Comparison of ENCODE assay signal across 21 cellular contexts in the genomic region with DNA sequence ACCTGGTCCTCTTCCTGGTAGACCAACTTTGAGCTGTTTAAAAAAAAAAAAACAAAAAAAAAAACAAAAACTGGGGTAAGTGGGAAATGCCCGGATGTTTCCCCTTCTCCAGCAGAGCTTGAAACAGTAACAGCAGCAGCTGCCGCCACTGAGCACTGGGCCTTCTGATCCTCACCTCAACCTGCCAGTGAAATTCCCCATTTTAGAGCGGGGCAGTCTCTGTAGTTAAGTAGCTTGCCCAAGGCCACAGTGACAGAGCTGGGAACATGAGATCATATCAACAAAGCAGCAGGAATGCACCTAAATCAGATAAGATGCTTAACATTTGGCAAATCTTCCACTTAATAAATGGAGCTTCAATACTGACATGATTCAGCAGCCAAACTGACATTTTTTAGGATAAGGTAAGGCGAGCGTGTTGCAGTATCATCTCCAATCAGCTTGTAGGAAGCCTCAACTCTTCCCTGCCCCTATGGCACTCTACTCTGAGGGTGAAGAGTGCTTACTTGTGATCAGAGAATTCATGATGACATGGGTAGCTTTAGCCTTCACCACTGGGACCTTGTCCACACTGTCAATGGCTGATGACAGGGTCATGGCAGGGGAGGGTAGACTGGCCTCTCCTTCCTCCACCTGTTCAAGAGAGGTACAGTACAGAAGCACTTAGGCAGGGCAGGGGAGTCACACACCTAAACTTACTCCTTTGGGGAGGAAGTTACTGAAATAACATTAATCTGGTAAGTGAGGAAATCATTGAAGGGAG. TPM values are rescaled to one million over a fixed set of nuclear protein-coding genes. Genes with fewer than 3 reads are reported as not detected.
A peak's percentile ranks its signal among the peaks of the same experiment; 100 is the strongest.
DNase-seq lines count a peak whose midpoint lies in the region; ATAC-seq and TF ChIP-seq lines count a peak whose summit lies in the region.
"Had no signal": no experiment of that assay in that cellular context is flagged by ENCODE, and none has a peak within 500 bp of the region (broad histone marks: within the 10 kb centered on the region; RNA-seq: fewer than 3 reads in every experiment).

No MANE protein-coding gene starts in this region.

- TF ChIP-seq POLR2A in transverse colon (IDR thresholded peaks at IDR 0.05) = no peak

- no peak overlapping the region for H3K18ac ChIP-seq in mesenchymal stem cell (ENCODE audit: low read depth in 1 of 2, low read length in 2 of 2)

- H2AFZ ChIP-seq in mesenchymal stem cell (ENCODE audit: low read depth, low read length) = no peak overlapping the region
- no peak overlapping the region for H2AFZ ChIP-seq in GM23338

- H2BK12ac ChIP-seq in mesenchymal stem cell (ENCODE audit: low read length in 2 of 2) = no peak overlapping the region

- TF ChIP-seq EP300 in transverse colon (IDR thresholded peaks at IDR 0.05; ENCODE audit: low read depth) = no peak

- no peak overlapping the region for H3K14ac ChIP-seq in mesenchymal stem cell (ENCODE audit: low read length in 2 of 2)

- no peak overlapping the region for H3K4me3 ChIP-seq in CD8-positive, alpha-beta memory T cell (ENCODE audit: low read length)
- H3K4me3 ChIP-seq in mesenchymal stem cell (ENCODE audit: insufficient read depth in 1 of 2, low read depth in 1 of 2, low read length in 2 of 2) (no peak overlapping the region), GM23338 (no peak overlapping the region), transverse colon (no peak overlapping the region)
- H3K4me3 ChIP-seq: testis had no signal

- ATAC-seq in GM21717 (IDR thresholded peaks at IDR 0.05; ENCODE audit: unreplicated experiment) (peak; percentile 58), activated B cell treated with CpG ODN at 0.5 μM for 24 hours (ENCODE audit: low read depth) (peak; percentile 60), GM23338 (no peak)
- ATAC-seq: sciatic nerve had no signal

- no peaks in the 10 kb centered on the region for H3K27me3 ChIP-seq in CD8-positive, alpha-beta memory T cell (ENCODE audit: insufficient read depth, low read length, poor library complexity, severe bottlenecking)
- H3K27me3 ChIP-seq in mesenchymal stem cell (ENCODE audit: control insufficient read depth in 1 of 2, insufficient read depth in 1 of 2, low read length in 2 of 2) (no peaks in the 10 kb centered on the region), GM23338 (ENCODE audit: insufficient read depth) (no peaks in the 10 kb centered on the region), transverse colon (no peaks in the 10 kb centered on the region)
- H3K27me3 ChIP-seq: brain microvascular endothelial cell, testis had no signal

- H3K9me3 Mint-ChIP-seq in CD8-positive, alpha-beta memory T cell = no peaks in the 10 kb centered on the region
- H3K9me3 Mint-ChIP-seq in activated B cell treated with CpG ODN at 0.5 μM for 24 hours (no peaks in the 10 kb centered on the region), GM23338 (no peaks in the 10 kb centered on the region)
- H3K9me3 Mint-ChIP-seq: activated CD4-positive, alpha-beta T cell treated with anti-CD3 and anti-CD28 coated beads, Interleukin-2, amount 10 ng/mL, durations not matched to agents 24 days and 14 days; activated T-helper 2 cell treated with anti-CD3 and anti-CD28 coated beads, Interferon-gamma antibody, Interleukin-2, Interleukin-4, amounts not matched to agents 10 μg/mL and 5 μg/mL and 100 μg/mL, durations not matched to agents 14 hours and 24 hours and 36 hours had no signal

- H2BK15ac ChIP-seq in mesenchymal stem cell (ENCODE audit: low read depth, poor library complexity, severe bottlenecking) = no peak overlapping the region

- CTCF ChIA-PET in CD8-positive, alpha-beta memory T cell (lab: Charles Lee) = interaction anchor here (1.2 kb wide), 1 partner anchor 64 kb away, joined by 3 read pairs; no protein-coding TSS in a partner anchor
- CTCF ChIA-PET in activated B cell treated with CpG ODN at 0.5 μM for 24 hours (lab: Charles Lee) = no interaction called here

- POLR2A ChIA-PET in CD8-positive, alpha-beta memory T cell (lab: Charles Lee) = interaction anchor here (0.7 kb wide), 1 partner anchor 245 kb away, joined by 10 read pairs; no protein-coding TSS in a partner anchor
- POLR2A ChIA-PET in activated B cell treated with CpG ODN at 0.5 μM for 24 hours (lab: Charles Lee) = interaction anchor here (2.5 kb wide), 1 partner anchor 9 kb away, joined by 20 read pairs; the partner anchor contains the start of gene KIAA1191

- no peak overlapping the region for H2BK120ac ChIP-seq in mesenchymal stem cell (ENCODE audit: low read depth, low read length)

- no peak overlapping the region for H2BK5ac ChIP-seq in mesenchymal stem cell (ENCODE audit: low read depth, low read length, poor library complexity, severe bottlenecking)

- H3K4me1 Mint-ChIP-seq in CD8-positive, alpha-beta memory T cell = peaks cover 17 to 43% (median 31%) of the 10 kb centered on the region in 3 donors
- H3K4me1 Mint-ChIP-seq in activated B cell treated with CpG ODN at 0.5 μM for 24 hours (peaks cover 14% of the 10 kb centered on the region), GM23338 (no peaks in the 10 kb centered on the region)

- peaks cover 94% of the 10 kb centered on the region for H3K36me3 ChIP-seq in CD8-positive, alpha-beta memory T cell (ENCODE audit: insufficient read depth, low read length)
- peaks cover 70 to 94% of the 10 kb centered on the region in 2 experiments for H3K36me3 ChIP-seq in mesenchymal stem cell (ENCODE audit: control insufficient read depth in 1 of 2, insufficient read depth in 2 of 2, low read depth in 1 of 2, low read length in 2 of 2)
- peaks cover 24% of the 10 kb centered on the region for H3K36me3 ChIP-seq in GM23338 (ENCODE audit: insufficient read depth)
- peaks cover 0 to 63% (median 30%) of the 10 kb centered on the region in 4 donors for H3K36me3 ChIP-seq in transverse colon

- intact Hi-C loops in activated B cell treated with CpG ODN at 0.5 μM for 24 hours (cut with micrococcal nuclease) (no loop called here), transverse colon (cut with DNase I; ENCODE audit: low total_unique reads) (no loop called here)

- H3K79me1 ChIP-seq in mesenchymal stem cell (replicated peaks; ENCODE audit: low read length, poor library complexity, severe bottlenecking) = peaks cover 47% of the 10 kb centered on the region

- 99% methylated on average over 5 of the region's 5 CpGs for WGBS in mesenchymal stem cell
- 90% methylated on average over 5 of the region's 5 CpGs; no CpG with 5 or more reads in 1 of the 2 donors for WGBS in transverse colon (ENCODE audit: low coverage in 1 of 2), 2 donors

- in situ Hi-C loops in transverse colon (cut with MboI; ENCODE audit: low pct_ligation_motif_present in 1 of 4, low pct_unique_long_range_greater_than_20kb in 1 of 4, low sequenced_read_pairs in 3 of 4) = no loop called here

- H3K27me3 Mint-ChIP-seq in CD8-positive, alpha-beta memory T cell = no peaks in the 10 kb centered on the region
- H3K27me3 Mint-ChIP-seq in activated B cell treated with CpG ODN at 0.5 μM for 24 hours = no peaks in the 10 kb centered on the region
- H3K27me3 Mint-ChIP-seq in GM23338 (ENCODE audit: insufficient read depth, low read depth, poor library complexity) = peaks cover 1% of the 10 kb centered on the region
- H3K27me3 Mint-ChIP-seq: activated CD4-positive, alpha-beta T cell treated with anti-CD3 and anti-CD28 coated beads, Interleukin-2, amount 10 ng/mL, durations not matched to agents 24 days and 14 days; B cell had no signal

- H3K9me3 ChIP-seq in CD8-positive, alpha-beta memory T cell (ENCODE audit: low read length) = no peaks in the 10 kb centered on the region
- no peaks in the 10 kb centered on the region for H3K9me3 ChIP-seq in mesenchymal stem cell (ENCODE audit: control insufficient read depth, low read length)
- no peaks in the 10 kb centered on the region for H3K9me3 ChIP-seq in transverse colon
- H3K9me3 ChIP-seq: testis had no signal

- H3K27ac ChIP-seq in CD8-positive, alpha-beta memory T cell (ENCODE audit: low read depth, low read length) = no peak overlapping the region
- H3K27ac ChIP-seq in mesenchymal stem cell (ENCODE audit: low read length, poor library complexity, severe bottlenecking) (no peak overlapping the region), GM23338 (ENCODE audit: low read depth) (no peak overlapping the region), transverse colon (no peak overlapping the region)
- H3K27ac ChIP-seq: brain microvascular endothelial cell, KMS-11, testis had no signal

- H4K8ac ChIP-seq in mesenchymal stem cell (ENCODE audit: low read length) = no peak overlapping the region

- H3K9me2 ChIP-seq in GM23338 (ENCODE audit: insufficient read depth) = no peaks in the 10 kb centered on the region

- H3K9ac ChIP-seq in mesenchymal stem cell (ENCODE audit: low read length) = no peak overlapping the region
- H3K9ac ChIP-seq: KMS-11 had no signal

- no peak overlapping the region for H2AK5ac ChIP-seq in mesenchymal stem cell (ENCODE audit: low read length, severe bottlenecking)

- H3K4me1 ChIP-seq in CD8-positive, alpha-beta memory T cell (ENCODE audit: insufficient read depth, low read length) = no peaks in the 10 kb centered on the region
- no peaks in the 10 kb centered on the region for H3K4me1 ChIP-seq in mesenchymal stem cell (ENCODE audit: control insufficient read depth, insufficient read depth, low read depth, low read length)
- H3K4me1 ChIP-seq in GM23338 (ENCODE audit: insufficient read depth) = no peaks in the 10 kb centered on the region
- H3K4me1 ChIP-seq in transverse colon = no peaks in the 10 kb centered on the region
- H3K4me1 ChIP-seq: testis had no signal

- H3K36me3 Mint-ChIP-seq in CD8-positive, alpha-beta memory T cell = peaks cover 7 to 97% (median 23%) of the 10 kb centered on the region in 3 donors
- H3K36me3 Mint-ChIP-seq in activated B cell treated with CpG ODN at 0.5 μM for 24 hours (ENCODE audit: low read depth) = peaks cover 94% of the 10 kb centered on the region
- H3K36me3 Mint-ChIP-seq in GM23338 (ENCODE audit: low read depth) = peaks cover 83% of the 10 kb centered on the region

- TF ChIP-seq CTCF in activated B cell treated with CpG ODN at 0.5 μM for 24 hours (IDR thresholded peaks at IDR 0.05) = no peak
- no peak for TF ChIP-seq CTCF in GM23338 (conservative IDR thresholded peaks at IDR 0.05; ENCODE audit: low read depth in 2 of 2)
- no peak for TF ChIP-seq CTCF in transverse colon (IDR thresholded peaks at IDR 0.05)

- no peak overlapping the region for H3K23ac ChIP-seq in mesenchymal stem cell (ENCODE audit: low read length in 2 of 2)

- H3K79me2 ChIP-seq in GM23338 (replicated peaks; ENCODE audit: insufficient read depth) = peaks cover 56% of the 10 kb centered on the region

- H3K4me2 ChIP-seq in mesenchymal stem cell (ENCODE audit: low read length, poor library complexity, severe bottlenecking) (no peak overlapping the region), GM23338 (no peak overlapping the region)
- H3K4me2 ChIP-seq: KMS-11 had no signal

- H3K4ac ChIP-seq in mesenchymal stem cell (ENCODE audit: low read depth in 1 of 2, low read length in 2 of 2) = no peak overlapping the region

- peaks cover 19% of the 10 kb centered on the region; the same call in 1 of the 2 replicates for H4K20me1 ChIP-seq in GM23338 (replicated peaks; ENCODE audit: insufficient read depth)

- H3K4me3 Mint-ChIP-seq in CD8-positive, alpha-beta memory T cell = no peak overlapping the region
- H3K4me3 Mint-ChIP-seq in activated B cell treated with CpG ODN at 0.5 μM for 24 hours (no peak overlapping the region), GM23338 (no peak overlapping the region)
- H3K4me3 Mint-ChIP-seq: activated CD4-positive, alpha-beta T cell treated with anti-CD3 and anti-CD28 coated beads, Interleukin-2, amount 10 ng/mL, durations not matched to agents 24 days and 14 days; B cell had no signal

- no peaks in the 10 kb centered on the region for H3F3A ChIP-seq in GM23338 (replicated peaks; ENCODE audit: low read depth)

- DNase-seq in CD8-positive, alpha-beta memory T cell = no peak
- DNase-seq in activated B cell treated with CpG ODN at 0.5 μM for 24 hours (no peak), mesenchymal stem cell (peak; percentile 17), NCI-H146 treated with DMSO at 0.1 percent for 48 hours (lab: John Stamatoyannopoulos, UW; ENCODE audit: unreplicated experiment) (no peak), HuH-7 (ENCODE audit: low spot score) (no peak), GM23338 (ENCODE audit: low spot score) (no peak), transverse colon (no peak)
- DNase-seq: activated CD4-positive, alpha-beta T cell treated with anti-CD3 and anti-CD28 coated beads, Interleukin-2, amount 10 ng/mL, durations not matched to agents 24 days and 14 days; brain microvascular endothelial cell; dermis blood vessel endothelial cell; DMS53; GOT3; mammary epithelial cell; NCI-H1105 treated with DMSO at 0.1 percent for 48 hours; NCI-H2227 treated with DMSO at 0.1 percent for 48 hours; testis had no signal

- H4K91ac ChIP-seq in mesenchymal stem cell (ENCODE audit: low read length) = no peak overlapping the region

- peak overlapping the region in 6 of 8 donors; percentile 4 to 75 (median 55) for H3K27ac Mint-ChIP-seq in CD8-positive, alpha-beta memory T cell
- H3K27ac Mint-ChIP-seq in activated B cell treated with CpG ODN at 0.5 μM for 24 hours = peak overlapping the region; percentile 61
- H3K27ac Mint-ChIP-seq in GM23338 = no peak overlapping the region
- H3K27ac Mint-ChIP-seq: activated CD4-positive, alpha-beta T cell treated with anti-CD3 and anti-CD28 coated beads, Interleukin-2, amount 10 ng/mL, durations not matched to agents 24 days and 14 days; activated T-helper 2 cell treated with anti-CD3 and anti-CD28 coated beads, Interferon-gamma antibody, Interleukin-2, Interleukin-4, amounts not matched to agents 10 μg/mL and 5 μg/mL and 100 μg/mL, durations not matched to agents 14 hours and 24 hours and 36 hours; B cell had no signal

RNA-seq across cellular contexts. Expression of gene KIAA1191, which starts 9.3 kb away (rescaled TPM):
- total RNA-seq in CD8-positive, alpha-beta memory T cell = 10 to 100 TPM; 35.6 to 37.0 TPM
- polyA plus RNA-seq in CD8-positive, alpha-beta memory T cell = 63.6 TPM
- total RNA-seq in activated B cell treated with CpG ODN at 0.5 μM for 24 hours = 56.6 and 57.5 TPM in 2 replicates
- 91.6 TPM for polyA plus RNA-seq in mesenchymal stem cell (2013, experiment 1 of 2)
- 88.4 TPM for polyA plus RNA-seq in mesenchymal stem cell (2013, experiment 2 of 2)
- total RNA-seq in GM23338 (2014; rRNA removed; shearing (Covaris generic)) = 87.2 and 87.4 TPM in 2 replicates
- polyA plus RNA-seq in GM23338 (2016; fragmentation: Nextera tagmentation; extraction: Ambion mirVana) = 52.3 and 53.7 TPM in 2 replicates
- total RNA-seq in transverse colon = 100 to 1,000 TPM in 3 of 4 donors, 10 to 100 TPM in 1; 80.8 to 157 (median 111) TPM

RNA-seq across cellular contexts. Expression of gene ARL10, which starts 13.0 kb away (rescaled TPM):
- 10 to 100 TPM; 12.9 to 14.0 TPM for total RNA-seq in CD8-positive, alpha-beta memory T cell
- polyA plus RNA-seq in CD8-positive, alpha-beta memory T cell = 2.1 TPM
- total RNA-seq in activated B cell treated with CpG ODN at 0.5 μM for 24 hours = 10.9 and 14.3 TPM in 2 replicates
- 4.8 TPM for polyA plus RNA-seq in mesenchymal stem cell (2013, experiment 1 of 2)
- 4.6 TPM for polyA plus RNA-seq in mesenchymal stem cell (2013, experiment 2 of 2)
- total RNA-seq in GM23338 (2014; rRNA removed; shearing (Covaris generic)) = 6.7 and 7.9 TPM in 2 replicates
- 2.0 and 2.5 TPM in 2 replicates for polyA plus RNA-seq in GM23338 (2016; fragmentation: Nextera tagmentation; extraction: Ambion mirVana)
- 1 to 10 TPM; 1.1 to 4.9 (median 2.6) TPM for total RNA-seq in transverse colon

RNA-seq across cellular contexts. Expression of gene NOP16, which starts 36.1 kb away (rescaled TPM):
- total RNA-seq in CD8-positive, alpha-beta memory T cell = 100 to 1,000 TPM; 157 to 160 TPM
- polyA plus RNA-seq in CD8-positive, alpha-beta memory T cell = 33.5 TPM
- total RNA-seq in activated B cell treated with CpG ODN at 0.5 μM for 24 hours (50.9 and 65.1 TPM in 2 replicates), transverse colon (10 to 100 TPM in 1 of 4 donors, 1 to 10 TPM in 3; 1.8 to 12.7 (median 8.5) TPM)
- 17.4 TPM for polyA plus RNA-seq in mesenchymal stem cell (2013, experiment 1 of 2)
- 18.6 TPM for polyA plus RNA-seq in mesenchymal stem cell (2013, experiment 2 of 2)
- 43.4 and 44.3 TPM in 2 replicates for total RNA-seq in GM23338 (2014; rRNA removed; shearing (Covaris generic))
- polyA plus RNA-seq in GM23338 (2016; fragmentation: Nextera tagmentation; extraction: Ambion mirVana) = 181 and 193 TPM in 2 replicates

RNA-seq across cellular contexts. Expression of gene HIGD2A, which starts 36.3 kb away (rescaled TPM):
- total RNA-seq in CD8-positive, alpha-beta memory T cell = 100 to 1,000 TPM in 1 of 2 experiments, 10 to 100 TPM in 1; 98.3 to 101 TPM
- 221 TPM for polyA plus RNA-seq in CD8-positive, alpha-beta memory T cell
- total RNA-seq in activated B cell treated with CpG ODN at 0.5 μM for 24 hours (113 and 116 TPM in 2 replicates), transverse colon (100 to 1,000 TPM; 158 to 320 (median 207) TPM)
- 225 TPM for polyA plus RNA-seq in mesenchymal stem cell (2013, experiment 1 of 2)
- 222 TPM for polyA plus RNA-seq in mesenchymal stem cell (2013, experiment 2 of 2)
- 50.1 and 67.7 TPM in 2 replicates for total RNA-seq in GM23338 (2014; rRNA removed; shearing (Covaris generic))
- 194 and 206 TPM in 2 replicates for polyA plus RNA-seq in GM23338 (2016; fragmentation: Nextera tagmentation; extraction: Ambion mirVana)
